8 cellular contexts compared by ENCODE assay signal in genomic region chr9:33813712-33814641, GRCh38. TPM values are rescaled to one million over a fixed set of nuclear protein-coding genes. Genes with fewer than 3 reads are reported as not detected.
A peak's percentile ranks its signal among the peaks of the same experiment; 100 is the strongest.
DNase-seq lines count a peak whose midpoint lies in the region; ATAC-seq, FAIRE-seq and TF ChIP-seq lines count a peak whose summit lies in the region.

No MANE protein-coding gene starts in this region.

- no peak overlapping the region for H3K4me3 ChIP-seq in left lung

- DNase-seq in C1 segment of cervical spinal cord (lab: John Stamatoyannopoulos, UW): peak in 10 of 14 donors; percentile 9 to 69 (median 33)
- no peak for DNase-seq in GM18507 (ENCODE audit: extremely low spot score, insufficient read length, low read depth)
- DNase-seq in NOMO-1 (lab: John Stamatoyannopoulos, UW; ENCODE audit: unreplicated experiment in 2 of 2): peak; percentile 53 to 85
- DNase-seq in T47D (ENCODE audit: low read depth in 1 of 2, low spot score in 1 of 2): peak; percentile 23 to 25
- no peak for DNase-seq in left lung
- no peak for DNase-seq in posterior cingulate gyrus

- FAIRE-seq in GM18507 (lab: Jason Lieb, UNC): peak; percentile 69

- no peaks in the 10 kb centered on the region for H3K36me3 ChIP-seq in left lung

- ATAC-seq in left lung (no peak), HG02571 (IDR thresholded peaks at IDR 0.05; ENCODE audit: unreplicated experiment) (no peak)

- intact Hi-C loops in left lung (cut with DNase I) (loop anchor here in 1 of 2 donors (5.0 kb wide), 1 partner anchor 38 kb away; no protein-coding TSS in a partner anchor), posterior cingulate gyrus (cut with DNase I) (loop anchor here (1.0 to 10.0 kb wide), 3 partner anchors 38 to 231 kb away; partner anchors contain the start of gene UBAP2)

- H3K4me1 ChIP-seq in left lung: peaks cover 4 to 38% of the 10 kb centered on the region in 2 donors

- H3K27me3 ChIP-seq in left lung: no peaks in the 10 kb centered on the region

- TF ChIP-seq CTCF in left lung (IDR thresholded peaks at IDR 0.05): peak; percentile 42 to 72

- no peaks in the 10 kb centered on the region for H3K9me3 ChIP-seq in left lung

- in situ Hi-C loops in T47D (cut with HindIII; ENCODE audit: low pct_unique_long_range_greater_than_20kb, low sequenced_read_pairs): no loop called here

- H3K27ac ChIP-seq in left lung (peak overlapping the region; percentile 42 to 100), temporal lobe (ENCODE audit: low read depth, low read length) (peak overlapping the region; percentile 94)

RNA-seq across cellular contexts. Expression of gene UBE2R2, which starts 3.0 kb away (rescaled TPM):
- total RNA-seq in left lung (10 to 100 TPM; 34.0 to 37.5 TPM), temporal lobe (29.0 TPM)

RNA-seq across cellular contexts. Expression of gene PRSS3, which starts 18.6 kb away (rescaled TPM):
- total RNA-seq in left lung (under 1 TPM in 1 of 2 donors, not detected in 1; 0.34 TPM), temporal lobe (0.25 TPM)

Comparison
In these comparisons a context has a peak if more than half of its experiments do, and no peak if none do; other contexts are left out.
1. DNase-seq: peak in C1 segment of cervical spinal cord (10 of 14), NOMO-1 (2 of 2) and T47D (2 of 2); none in GM18507 (single experiment), left lung (0 of 2) and posterior cingulate gyrus (0 of 10).